ENCODE assay signal across 23 cellular contexts in genomic region chr6:130966581-130966980, GRCh38.
DNase-seq lines count a peak whose midpoint lies in the region; ATAC-seq and TF ChIP-seq lines count a peak whose summit lies in the region.
"Had no signal": no experiment of that assay in that cellular context is flagged by ENCODE, and none has a peak within 500 bp of the region (broad histone marks: within the 10 kb centered on the region; RNA-seq: fewer than 3 reads in every experiment).

No MANE protein-coding gene starts in this region.

- BruUV-seq in PC-9 (replicated peaks; lab: Mats Ljungman, UMichigan), result no TSS peak

- intact Hi-C loops in tibial artery (cut with DNase I; ENCODE audit: low total_unique reads), result no loop called here
- intact Hi-C loops in PC-9 (cut with micrococcal nuclease; ENCODE audit: unreplicated experiment), result no loop called here

- no peak overlapping the region for H2AFZ ChIP-seq in PC-9

- H3K4me3 ChIP-seq in HEK293 (ENCODE audit: low read depth, low read length) (no peak overlapping the region), SK-N-MC (no peak overlapping the region), lung (no peak overlapping the region), tibial artery (peak overlapping the region in 1 of 2 donors; percentile 55), PC-9 (no peak overlapping the region)
- H3K4me3 ChIP-seq: adrenal gland, suprapubic skin had no signal

- no peaks in the 10 kb centered on the region for H4K20me1 ChIP-seq in PC-9 (ENCODE audit: insufficient read depth)

- H3K27ac ChIP-seq in HEK293 (ENCODE audit: extremely low read depth, low read depth, low read length) (no peak overlapping the region), SK-N-MC (0 out of 2 replicates have a peak overlapping the region, but pooled peaks have one; percentile 48), lung (ENCODE audit: low read depth in 1 of 2, low read length in 1 of 2) (peak overlapping the region; percentile 35 to 73), tibial artery (peak overlapping the region; percentile 64 to 65), PC-9 (no peak overlapping the region)
- H3K27ac ChIP-seq: adrenal gland, RWPE1, suprapubic skin had no signal

- no peaks in the 10 kb centered on the region for H3K79me2 ChIP-seq in PC-9 (ENCODE audit: low read depth)

- H3K9me2 ChIP-seq in PC-9 (ENCODE audit: insufficient read depth), result peaks cover 5% of the 10 kb centered on the region; the same call in 1 of the 2 replicates
- H3K9me2 ChIP-seq: SK-N-SH had no signal

- POLR2A ChIA-PET in HEK293 (lab: Yijun Ruan, JAX), result no interaction called here
- POLR2A ChIA-PET in PC-9 (lab: Charles Lee; ENCODE audit: unreplicated experiment), result no interaction called here

- H3K9me3 ChIP-seq in HEK293 (ENCODE audit: control insufficient read depth, insufficient read depth, low read depth, low read length) (no peaks in the 10 kb centered on the region), SK-N-MC (ENCODE audit: low read depth, low read length) (no peaks in the 10 kb centered on the region), lung (ENCODE audit: control insufficient read depth in 2 of 2, insufficient read depth in 1 of 2, low read length in 1 of 2) (no peaks in the 10 kb centered on the region), tibial artery (no peaks in the 10 kb centered on the region), PC-9 (ENCODE audit: insufficient read depth, low read depth) (no peaks in the 10 kb centered on the region)
- H3K9me3 ChIP-seq: adrenal gland, SK-N-SH, suprapubic skin had no signal

- H3F3A ChIP-seq in PC-9 (ENCODE audit: insufficient read depth, low read depth), result no peaks in the 10 kb centered on the region

- H3K9ac ChIP-seq in SK-N-MC (ENCODE audit: insufficient read length), result no peak overlapping the region
- H3K9ac ChIP-seq: SK-N-SH had no signal

- no peaks in the 10 kb centered on the region for H3K27me3 ChIP-seq in lung (ENCODE audit: control insufficient read depth, insufficient read depth)
- H3K27me3 ChIP-seq in tibial artery, result no peaks in the 10 kb centered on the region
- H3K27me3 ChIP-seq in PC-9 (ENCODE audit: insufficient read depth, low read depth), result no peaks in the 10 kb centered on the region
- H3K27me3 ChIP-seq: adrenal gland, suprapubic skin had no signal

- ATAC-seq in lung (ENCODE audit: insufficient read depth, low FRiP score), result no peak
- ATAC-seq: activated CD4-positive, alpha-beta T cell treated with anti-CD3 and anti-CD28 coated beads for 36 hours; T-helper 17 cell had no signal

- H3K36me3 ChIP-seq in HEK293 (ENCODE audit: control insufficient read depth in 2 of 2, insufficient read depth in 1 of 2, low read length in 2 of 2) (no peaks in the 10 kb centered on the region), SK-N-MC (ENCODE audit: insufficient read depth, low read length) (no peaks in the 10 kb centered on the region), lung (ENCODE audit: control insufficient read depth in 2 of 2, insufficient read depth in 2 of 2, low read length in 2 of 2) (no peaks in the 10 kb centered on the region), tibial artery (no peaks in the 10 kb centered on the region), PC-9 (ENCODE audit: low read depth) (no peaks in the 10 kb centered on the region)
- H3K36me3 ChIP-seq: adrenal gland, suprapubic skin had no signal

- no peak overlapping the region for H3K4me2 ChIP-seq in PC-9
- H3K4me2 ChIP-seq: SK-N-SH had no signal

- CTCF ChIA-PET in HEK293 (lab: Yijun Ruan, JAX), result interaction anchor here (1.5 kb wide), 1 partner anchor 82 kb away, joined by 4 read pairs; no protein-coding TSS in a partner anchor
- CTCF ChIA-PET in PC-9 (lab: Charles Lee), result no interaction called here

- WGBS in lung, 2 donors, result 73 to 83% methylated on average over 5 of the region's 5 CpGs

- DNase-seq in SK-N-MC (ENCODE audit: low read depth, low spot score) (no peak), lung (ENCODE audit: low spot score) (no peak), tibial artery (no peak), PC-9 (no peak)
- DNase-seq in activated CD4-positive, alpha-beta T cell treated with anti-CD3 and anti-CD28 coated beads, Interleukin-2, amount 50 U/mL, for 1 hour, result no peak
- no peak for DNase-seq in activated T-cell treated with anti-CD3 and anti-CD28 coated beads, Interleukin-2, amount 50 U/mL, for 1 hour
- DNase-seq: activated CD4-positive, alpha-beta T cell treated with anti-CD3 and anti-CD28 coated beads for 36 hours; activated CD8-positive, alpha-beta memory T cell treated with anti-CD3 and anti-CD28 coated beads for 24 hours; activated naive CD4-positive, alpha-beta T cell treated with Interleukin-2 at 50 U/mL for 16 hours; activated T-cell treated with anti-CD3 and anti-CD28 coated beads, Interleukin-2, amount 50 U/mL, for 24 hours; adrenal gland; Calu3; cortex of kidney; kidney; NCI-H187 treated with DMSO at 0.1 percent for 48 hours; NCI-H526 treated with DMSO at 0.1 percent for 48 hours; occipital lobe; SK-N-SH; small intestine; T-helper 17 cell had no signal

- peaks cover 31% of the 10 kb centered on the region for H3K4me1 ChIP-seq in HEK293 (ENCODE audit: control insufficient read depth, insufficient read depth, low read length)
- peaks cover 4 to 12% of the 10 kb centered on the region in 2 donors for H3K4me1 ChIP-seq in lung (ENCODE audit: control insufficient read depth in 2 of 2, insufficient read depth in 2 of 2, low read length in 2 of 2)
- H3K4me1 ChIP-seq in tibial artery, result peaks cover 0 to 54% (median 26%) of the 10 kb centered on the region in 4 donors
- H3K4me1 ChIP-seq in PC-9 (replicated peaks; ENCODE audit: insufficient read depth), result no peaks in the 10 kb centered on the region

- no peak for TF ChIP-seq CTCF in HEK293 (tag by site-specific recombination; IDR thresholded peaks at IDR 0.05)
- TF ChIP-seq CTCF in lung (IDR thresholded peaks at IDR 0.05; ENCODE audit: control extremely low read depth, extremely low read depth), result no peak
- no peak for TF ChIP-seq CTCF in tibial artery (IDR thresholded peaks at IDR 0.05)
- no peak for TF ChIP-seq CTCF in PC-9 (conservative IDR thresholded peaks at IDR 0.05)

TF ChIP-seq in HEK293, 187 proteins besides CTCF, POLR2A, EP300 and RAD21:
- TF ChIP-seq AEBP2 (tag by site-specific recombination; IDR thresholded peaks at IDR 0.05; ENCODE audit: borderline replicate concordance) (no peak), PRDM4 (tag by site-specific recombination; IDR thresholded peaks at IDR 0.05) (peak; percentile 67), SCRT1 (tag by site-specific recombination; IDR thresholded peaks at IDR 0.05; ENCODE audit: borderline replicate concordance) (no peak), ZNF530 (tag by site-specific recombination; IDR thresholded peaks at IDR 0.05; ENCODE audit: low read depth) (no peak), ZNF37A (tag by site-specific recombination; IDR thresholded peaks at IDR 0.05) (no peak), ZEB2 (tag by site-specific recombination; IDR thresholded peaks at IDR 0.05) (no peak), ZNF843 (tag by site-specific recombination; IDR thresholded peaks at IDR 0.05) (no peak), ZNF292 (tag by site-specific recombination; IDR thresholded peaks at IDR 0.05; ENCODE audit: borderline replicate concordance, low read depth) (no peak), ZNF354C (tag by site-specific recombination; IDR thresholded peaks at IDR 0.05; ENCODE audit: borderline replicate concordance, low read depth) (no peak)

Comparison
In these comparisons a context has a peak if more than half of its experiments do, and no peak if none do; other contexts are left out.
1. H3K27ac ChIP-seq: peak in SK-N-MC (single experiment), lung (2 of 2) and tibial artery (2 of 2); none in HEK293 (single experiment) and PC-9 (single experiment).